21 cellular contexts compared by ENCODE assay signal in genomic region chrX:129760981-129761380, GRCh38. TPM values are rescaled to one million over a fixed set of nuclear protein-coding genes. Genes with fewer than 3 reads are reported as not detected.
"Had no signal": no experiment of that assay in that cellular context is flagged by ENCODE, and none has a peak within 500 bp of the region (broad histone marks: within the 10 kb centered on the region; RNA-seq: fewer than 3 reads in every experiment).

No MANE protein-coding gene starts in this region.

- DNase-seq: activated CD4-positive, alpha-beta T cell treated with anti-CD3 and anti-CD28 coated beads, Interleukin-2, amount 50 U/mL, for 1 hour; activated naive CD4-positive, alpha-beta T cell treated with anti-CD3 and anti-CD28 coated beads, Interleukin-2, amount 50 U/mL, for 16 hours; activated T-cell treated with anti-CD3 and anti-CD28 coated beads for 4 hours; aorta; brain microvascular endothelial cell; central memory CD4-positive, alpha-beta T cell; effector CD4-positive, alpha-beta T cell; hypothalamus; occipital lobe; retina; stimulated activated CD8-positive, alpha-beta memory T cell treated with anti-CD3 and anti-CD28 coated beads, Interleukin-4, amount 100 ng/mL, for 48 hours; stimulated activated naive CD4-positive, alpha-beta T cell treated with Interleukin-2 at 50 U/mL for 16 hours; T-helper 1 cell; T1000; thyroid gland had no signal

- H3K4me3 Mint-ChIP-seq: nephron had no signal

- H3K4me3 ChIP-seq: coronary artery, lung, thyroid gland had no signal

- H3K4me1 Mint-ChIP-seq: nephron had no signal

- FAIRE-seq: frontal cortex, keratinocyte had no signal

- H3K36me3 ChIP-seq: brain microvascular endothelial cell, thyroid gland had no signal

- H3K9me3 ChIP-seq: thyroid gland had no signal

- H3K27ac Mint-ChIP-seq: nephron had no signal

- ATAC-seq: left lobe of liver had no signal

- H3K27ac ChIP-seq: brain microvascular endothelial cell had no signal

- H3K27me3 ChIP-seq: brain microvascular endothelial cell, thyroid gland had no signal

RNA-seq across cellular contexts. Expression of gene XPNPEP2, which starts 22.2 kb away (rescaled TPM):
- polyA plus RNA-seq: keratinocyte had no signal
